In genomic region chr1:54406339-54407181, GRCh38 we compare ENCODE assay signal across 8 cellular contexts. TPM values are rescaled to one million over a fixed set of nuclear protein-coding genes. Genes with fewer than 3 reads are reported as not detected.
DNase-seq lines count a peak whose midpoint lies in the region; ATAC-seq and TF ChIP-seq lines count a peak whose summit lies in the region.

SSBP3 (minus strand) TSS chr1:54406394.

- peak within 1 kb of the TSS; percentile 95 for H3K27ac Mint-ChIP-seq in activated CD4-positive, alpha-beta memory T cell treated with anti-CD3 and anti-CD28 coated beads, Interleukin-2, amount 10 ng/mL, durations not matched to agents 7 days and 5 days

- POLR2A ChIA-PET in activated CD4-positive, alpha-beta memory T cell treated with anti-CD3 and anti-CD28 coated beads, Interleukin-2, amount 10 ng/mL, durations not matched to agents 7 days and 5 days (lab: Charles Lee), result interaction anchor here (0.6 to 2.5 kb wide), 14 partner anchors 9 to 461 kb away, joined by 3 to 60 read pairs (median 6); partner anchors contain the start of genes CYB5RL, IFT25, MRPL37 and TCEANC2

- TF ChIP-seq CTCF in lower lobe of right lung (IDR thresholded peaks at IDR 0.05), result no peak

- no peaks in the 10 kb centered on the region for H3K27me3 ChIP-seq in BLaER1 treated with 17β-estradiol and CSF1 and Interleukin-3, amounts not matched to agents 10 nM and 100 nM
- H3K27me3 ChIP-seq in duodenal mucosa (ENCODE audit: control insufficient read depth in 1 of 2, insufficient read depth in 2 of 2, low read length in 2 of 2) (no peaks in the 10 kb centered on the region), lower lobe of right lung (ENCODE audit: low read depth) (no peaks in the 10 kb centered on the region)

- peak within 1 kb of the TSS; percentile 69 to 84 (median 76) for H3K4me3 ChIP-seq in BLaER1 treated with 17β-estradiol and CSF1 and Interleukin-3, amounts not matched to agents 10 nM and 100 nM
- H3K4me3 ChIP-seq in duodenal mucosa (ENCODE audit: low read depth in 1 of 2, low read length in 2 of 2) (peak within 1 kb of the TSS; percentile 88 to 93), lower lobe of right lung (peak within 1 kb of the TSS; percentile 83)

- ATAC-seq in GM19351 (IDR thresholded peaks at IDR 0.05; ENCODE audit: unreplicated experiment) (peak; percentile 84), HG03558 (IDR thresholded peaks at IDR 0.05; ENCODE audit: extremely low read depth, unreplicated experiment) (peak; percentile 71), lower lobe of right lung (peak; percentile 96)

- peak within 1 kb of the TSS; percentile 61 to 91 (median 76); a peak in 21 of 22 replicates for H3K27ac ChIP-seq in BLaER1 treated with 17β-estradiol and CSF1 and Interleukin-3, amounts not matched to agents 10 nM and 100 nM
- H3K27ac ChIP-seq in duodenal mucosa (ENCODE audit: low read depth, low read length) (peak within 1 kb of the TSS; percentile 92), lower lobe of right lung (peak within 1 kb of the TSS; percentile 84)

- H3K9ac ChIP-seq in BLaER1 treated with 17β-estradiol and CSF1 and Interleukin-3, amounts not matched to agents 10 nM and 100 nM, result peak within 1 kb of the TSS; percentile 73 to 87 (median 82)
- H3K9ac ChIP-seq in duodenal mucosa (ENCODE audit: low read depth in 1 of 2, low read length in 2 of 2), result peak within 1 kb of the TSS; percentile 71 to 76

- peaks cover 30% of the 10 kb centered on the region for H3K36me3 Mint-ChIP-seq in activated CD4-positive, alpha-beta memory T cell treated with anti-CD3 and anti-CD28 coated beads, Interleukin-2, amount 10 ng/mL, durations not matched to agents 7 days and 5 days (ENCODE audit: low read depth)

- no peaks in the 10 kb centered on the region for H3K9me3 Mint-ChIP-seq in activated CD4-positive, alpha-beta memory T cell treated with anti-CD3 and anti-CD28 coated beads, Interleukin-2, amount 10 ng/mL, durations not matched to agents 7 days and 5 days

- H3K4me3 Mint-ChIP-seq in activated CD4-positive, alpha-beta memory T cell treated with anti-CD3 and anti-CD28 coated beads, Interleukin-2, amount 10 ng/mL, durations not matched to agents 7 days and 5 days, result peak within 1 kb of the TSS; percentile 90

- DNase-seq in NCI-H748 treated with DMSO at 0.1 percent for 48 hours (lab: John Stamatoyannopoulos, UW) (peak; percentile 85), lower lobe of right lung (peak; percentile 94)
- peak; percentile 94 for DNase-seq in activated CD4-positive, alpha-beta memory T cell treated with anti-CD3 and anti-CD28 coated beads, Interleukin-2, amount 10 ng/mL, durations not matched to agents 7 days and 5 days
- peak; percentile 77 to 89 (median 88) for DNase-seq in stimulated activated CD4-positive, alpha-beta T cell treated with anti-CD3 and anti-CD28 coated beads, TNF-alpha, amount 100 ng/mL, for 24 hours (ENCODE audit: low read depth in 3 of 3)

- peaks cover 11 to 19% (median 16%) of the 10 kb centered on the region in 11 experiments for H3K36me3 ChIP-seq in BLaER1 treated with 17β-estradiol and CSF1 and Interleukin-3, amounts not matched to agents 10 nM and 100 nM
- H3K36me3 ChIP-seq in duodenal mucosa (ENCODE audit: control insufficient read depth in 1 of 2, insufficient read depth in 2 of 2, low read length in 2 of 2), result peaks cover 7 to 14% of the 10 kb centered on the region in 2 donors
- peaks cover 6% of the 10 kb centered on the region for H3K36me3 ChIP-seq in lower lobe of right lung

- H3K27me3 Mint-ChIP-seq in activated CD4-positive, alpha-beta memory T cell treated with anti-CD3 and anti-CD28 coated beads, Interleukin-2, amount 10 ng/mL, durations not matched to agents 7 days and 5 days, result no peaks in the 10 kb centered on the region

- peak within 1 kb of the TSS; percentile 93 to 100 (median 99) for H3K4me2 ChIP-seq in BLaER1 treated with 17β-estradiol and CSF1 and Interleukin-3, amounts not matched to agents 10 nM and 100 nM

- CTCF ChIA-PET in activated CD4-positive, alpha-beta memory T cell treated with anti-CD3 and anti-CD28 coated beads, Interleukin-2, amount 10 ng/mL, durations not matched to agents 7 days and 5 days (lab: Charles Lee), result interaction anchor here (0.7 to 6.7 kb wide), 8 partner anchors 10 to 324 kb away, joined by 3 to 104 read pairs (median 4); no protein-coding TSS in a partner anchor

- no peaks in the 10 kb centered on the region for H3K9me3 ChIP-seq in BLaER1 treated with 17β-estradiol and CSF1 and Interleukin-3, amounts not matched to agents 10 nM and 100 nM (replicated peaks in 1 of 11)
- no peaks in the 10 kb centered on the region for H3K9me3 ChIP-seq in duodenal mucosa (ENCODE audit: control insufficient read depth in 1 of 2, low read length in 2 of 2)
- H3K9me3 ChIP-seq in lower lobe of right lung, result no peaks in the 10 kb centered on the region

- intact Hi-C loops in lower lobe of right lung (cut with DNase I), result loop anchor here (5.0 kb wide), 1 partner anchor 81 kb away; no protein-coding TSS in a partner anchor

- H3K4me1 Mint-ChIP-seq in activated CD4-positive, alpha-beta memory T cell treated with anti-CD3 and anti-CD28 coated beads, Interleukin-2, amount 10 ng/mL, durations not matched to agents 7 days and 5 days, result peaks cover 66% of the 10 kb centered on the region

- H3K4me1 ChIP-seq in BLaER1 treated with 17β-estradiol and CSF1 and Interleukin-3, amounts not matched to agents 10 nM and 100 nM, result peaks cover 48 to 72% (median 59%) of the 10 kb centered on the region in 10 experiments
- H3K4me1 ChIP-seq in duodenal mucosa (ENCODE audit: control insufficient read depth in 1 of 2, insufficient read depth in 2 of 2, low read length in 2 of 2), result peaks cover 60 to 64% of the 10 kb centered on the region in 2 donors
- peaks cover 55% of the 10 kb centered on the region for H3K4me1 ChIP-seq in lower lobe of right lung

- peaks cover 20 to 40% (median 34%) of the 10 kb centered on the region in 11 experiments; a peak in 18 of 22 replicates for H4K20me1 ChIP-seq in BLaER1 treated with 17β-estradiol and CSF1 and Interleukin-3, amounts not matched to agents 10 nM and 100 nM

RNA-seq across cellular contexts. Expression of gene SSBP3, which starts in this region (rescaled TPM):
- 10 to 100 TPM; 90.0 TPM for total RNA-seq in activated CD4-positive, alpha-beta memory T cell treated with anti-CD3 and anti-CD28 coated beads, Interleukin-2, amount 10 ng/mL, durations not matched to agents 7 days and 5 days
- total RNA-seq in lower lobe of right lung, result 44.0 TPM

Comparison
In these comparisons a context has a peak if more than half of its experiments do, and no peak if none do; other contexts are left out.
1. Peak in every context shown above with its lines: DNase-seq, ATAC-seq, H3K4me3 ChIP-seq and H3K27ac ChIP-seq.